8 cellular contexts compared by ENCODE assay signal in genomic region chr2:191748050-191748449, GRCh38.
DNase-seq lines count a peak whose midpoint lies in the region; ATAC-seq and TF ChIP-seq lines count a peak whose summit lies in the region.

No MANE protein-coding gene starts in this region.

- TF ChIP-seq POLR2A in erythroblast (IDR thresholded peaks at IDR 0.05; ENCODE audit: low read length): no peak

- peak; percentile 5 for DNase-seq in GOT3 (lab: John Stamatoyannopoulos, UW)
- DNase-seq in omental fat pad (ENCODE audit: low spot score): no peak
- DNase-seq in erythroblast (lab: John Stamatoyannopoulos, UW): no peak
- no peak for DNase-seq in mesenteric fat pad (ENCODE audit: low spot score)
- DNase-seq in T-helper 9 cell: no peak

- TF ChIP-seq CTCF in omental fat pad (IDR thresholded peaks at IDR 0.05): no peak

- peak; percentile 33 for ATAC-seq in GM19023 (IDR thresholded peaks at IDR 0.05; ENCODE audit: unreplicated experiment)
- ATAC-seq in HG03521 (IDR thresholded peaks at IDR 0.05; ENCODE audit: unreplicated experiment): peak; percentile 31
- ATAC-seq in omental fat pad (ENCODE audit: low FRiP score): peak; percentile 75
- no peak for ATAC-seq in HG03571 (IDR thresholded peaks at IDR 0.05; ENCODE audit: unreplicated experiment)
